ENCODE assay signal across 8 cellular contexts in genomic region chr11:78000193-78000592, GRCh38. TPM values are rescaled to one million over a fixed set of nuclear protein-coding genes. Genes with fewer than 3 reads are reported as not detected.
DNase-seq lines count a peak whose midpoint lies in the region; ATAC-seq, FAIRE-seq and TF ChIP-seq lines count a peak whose summit lies in the region.

No MANE protein-coding gene starts in this region.

- H3K9me3 ChIP-seq in A549 (no peaks in the 10 kb centered on the region), osteoblast (ENCODE audit: low read depth, low read length) (no peaks in the 10 kb centered on the region)

- WGBS in A549 (ENCODE audit: missing lambda C conversion rate) = 0% methylated on average over 1 of the region's 1 CpG

- H3K27ac ChIP-seq in A549 = no peak overlapping the region
- H3K27ac ChIP-seq in osteoblast (ENCODE audit: low read depth, low read length) = no peak overlapping the region

- TF ChIP-seq RAD21 in A549 (conservative IDR thresholded peaks at IDR 0.05 in 1 of 2, IDR thresholded peaks at IDR 0.05 in 1 of 2) (peak; percentile 56 to 59), Ishikawa (IDR thresholded peaks at IDR 0.05; ENCODE audit: low read depth) (peak; percentile 62)

- H3K4me2 ChIP-seq in A549 = no peak overlapping the region
- no peak overlapping the region for H3K4me2 ChIP-seq in osteoblast (ENCODE audit: insufficient read depth, low read length)

- no peaks in the 10 kb centered on the region for H3K36me3 ChIP-seq in osteoblast (ENCODE audit: insufficient read depth, low read length)

- TF ChIP-seq POLR2A in A549 (IDR thresholded peaks at IDR 0.05; ENCODE audit: low read length) = no peak
- TF ChIP-seq POLR2A in GM12892 (IDR thresholded peaks at IDR 0.05; ENCODE audit: low read depth, low read length) = no peak

- POLR2A ChIA-PET in A549 (lab: Yijun Ruan, JAX) = no interaction called here

- TF ChIP-seq CTCF in A549 (IDR thresholded peaks at IDR 0.05) (peak; percentile 78), osteoblast (IDR thresholded peaks at IDR 0.05; ENCODE audit: extremely low read depth, low read depth, low read length) (peak; percentile 78)

- H4K20me1 ChIP-seq in osteoblast (ENCODE audit: insufficient read depth, low read length) = no peaks in the 10 kb centered on the region

- H3K4me3 ChIP-seq in A549 (no peak overlapping the region), osteoblast (ENCODE audit: insufficient read depth, low read length) (no peak overlapping the region)

- no peak for FAIRE-seq in A549 (lab: Jason Lieb, UNC)
- FAIRE-seq in GM12892 (lab: Jason Lieb, UNC) = peak; percentile 90

- no peak overlapping the region for H2AFZ ChIP-seq in osteoblast (ENCODE audit: low read length)

- DNase-seq in A549 (ENCODE audit: low read depth in 1 of 2, low spot score in 1 of 2) (peak; percentile 43 to 72), GM12892 (ENCODE audit: insufficient read length) (no peak), NOMO-1 treated with DMSO at 0.1 percent for 48 hours (lab: John Stamatoyannopoulos, UW; ENCODE audit: unreplicated experiment) (peak; percentile 62), fibroblast of the conjunctiva (ENCODE audit: low read depth) (peak; percentile 68), osteoblast (ENCODE audit: insufficient read length, low spot score, missing footprints) (peak; percentile 54), GM19240 (ENCODE audit: insufficient read length, low spot score) (no peak)
- DNase-seq in activated T-cell treated with anti-CD3 and anti-CD28 coated beads, Interleukin-2, amount 50 U/mL, for 48 hours = peak; percentile 58 to 63

- H3K79me2 ChIP-seq in osteoblast (ENCODE audit: insufficient read depth, low read length) = no peaks in the 10 kb centered on the region

- TF ChIP-seq EP300 in A549 (IDR thresholded peaks at IDR 0.05) (no peak), Ishikawa (IDR thresholded peaks at IDR 0.05; ENCODE audit: borderline replicate concordance) (no peak)

- ATAC-seq in A549 = peak; percentile 95

- H3K4me1 ChIP-seq in A549 = 0 out of 3 replicates have a peak, but pooled peaks cover 3% of the 10 kb centered on the region
- peaks cover 2% of the 10 kb centered on the region for H3K4me1 ChIP-seq in osteoblast (ENCODE audit: insufficient read depth, low read length)

- CTCF ChIA-PET in A549 (lab: Yijun Ruan, JAX) = interaction anchor here (0.7 to 5.9 kb wide), 20 partner anchors 8 to 261 kb away, joined by 3 to 47 read pairs (median 6); no protein-coding TSS in a partner anchor

- H3K27me3 ChIP-seq in osteoblast (ENCODE audit: insufficient read depth, low read length) = no peaks in the 10 kb centered on the region

TF ChIP-seq in A549, 52 proteins besides CTCF, POLR2A, EP300 and RAD21:
- no peak for TF ChIP-seq RCOR1 (IDR thresholded peaks at IDR 0.05; ENCODE audit: low read depth, low read length)
- no peak for TF ChIP-seq FOXS1 (CRISPR knock-in tag; IDR thresholded peaks at IDR 0.05)
- peak; percentile 77 for TF ChIP-seq SMC3 (IDR thresholded peaks at IDR 0.05)
TF ChIP-seq in A549: peak in this region for 1.

TF ChIP-seq in Ishikawa, 13 proteins besides CTCF, POLR2A, EP300 and RAD21:
- TF ChIP-seq YY1 (IDR thresholded peaks at IDR 0.05; ENCODE audit: low read depth) = no peak
- TF ChIP-seq ZBTB7A (IDR thresholded peaks at IDR 0.05; ENCODE audit: low read depth) = no peak
- TF ChIP-seq, protein P1, sequence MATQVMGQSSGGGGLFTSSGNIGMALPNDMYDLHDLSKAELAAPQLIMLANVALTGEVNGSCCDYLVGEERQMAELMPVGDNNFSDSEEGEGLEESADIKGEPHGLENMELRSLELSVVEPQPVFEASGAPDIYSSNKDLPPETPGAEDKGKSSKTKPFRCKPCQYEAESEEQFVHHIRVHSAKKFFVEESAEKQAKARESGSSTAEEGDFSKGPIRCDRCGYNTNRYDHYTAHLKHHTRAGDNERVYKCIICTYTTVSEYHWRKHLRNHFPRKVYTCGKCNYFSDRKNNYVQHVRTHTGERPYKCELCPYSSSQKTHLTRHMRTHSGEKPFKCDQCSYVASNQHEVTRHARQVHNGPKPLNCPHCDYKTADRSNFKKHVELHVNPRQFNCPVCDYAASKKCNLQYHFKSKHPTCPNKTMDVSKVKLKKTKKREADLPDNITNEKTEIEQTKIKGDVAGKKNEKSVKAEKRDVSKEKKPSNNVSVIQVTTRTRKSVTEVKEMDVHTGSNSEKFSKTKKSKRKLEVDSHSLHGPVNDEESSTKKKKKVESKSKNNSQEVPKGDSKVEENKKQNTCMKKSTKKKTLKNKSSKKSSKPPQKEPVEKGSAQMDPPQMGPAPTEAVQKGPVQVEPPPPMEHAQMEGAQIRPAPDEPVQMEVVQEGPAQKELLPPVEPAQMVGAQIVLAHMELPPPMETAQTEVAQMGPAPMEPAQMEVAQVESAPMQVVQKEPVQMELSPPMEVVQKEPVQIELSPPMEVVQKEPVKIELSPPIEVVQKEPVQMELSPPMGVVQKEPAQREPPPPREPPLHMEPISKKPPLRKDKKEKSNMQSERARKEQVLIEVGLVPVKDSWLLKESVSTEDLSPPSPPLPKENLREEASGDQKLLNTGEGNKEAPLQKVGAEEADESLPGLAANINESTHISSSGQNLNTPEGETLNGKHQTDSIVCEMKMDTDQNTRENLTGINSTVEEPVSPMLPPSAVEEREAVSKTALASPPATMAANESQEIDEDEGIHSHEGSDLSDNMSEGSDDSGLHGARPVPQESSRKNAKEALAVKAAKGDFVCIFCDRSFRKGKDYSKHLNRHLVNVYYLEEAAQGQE (IDR thresholded peaks at IDR 0.05; ENCODE audit: low read depth) = no peak
- no peak for TF ChIP-seq TAF1 (IDR thresholded peaks at IDR 0.05; ENCODE audit: low read depth)
- TF ChIP-seq NFIC (IDR thresholded peaks at IDR 0.05) = no peak
- TF ChIP-seq TEAD4 (IDR thresholded peaks at IDR 0.05) = no peak
- no peak for TF ChIP-seq TCF12 (IDR thresholded peaks at IDR 0.05; ENCODE audit: low read depth)
- no peak for TF ChIP-seq EGR1 (IDR thresholded peaks at IDR 0.05)
- TF ChIP-seq FOXM1 (IDR thresholded peaks at IDR 0.05; ENCODE audit: borderline replicate concordance, low read depth) = no peak
- TF ChIP-seq CEBPB (IDR thresholded peaks at IDR 0.05) = no peak
- TF ChIP-seq, protein P2, sequence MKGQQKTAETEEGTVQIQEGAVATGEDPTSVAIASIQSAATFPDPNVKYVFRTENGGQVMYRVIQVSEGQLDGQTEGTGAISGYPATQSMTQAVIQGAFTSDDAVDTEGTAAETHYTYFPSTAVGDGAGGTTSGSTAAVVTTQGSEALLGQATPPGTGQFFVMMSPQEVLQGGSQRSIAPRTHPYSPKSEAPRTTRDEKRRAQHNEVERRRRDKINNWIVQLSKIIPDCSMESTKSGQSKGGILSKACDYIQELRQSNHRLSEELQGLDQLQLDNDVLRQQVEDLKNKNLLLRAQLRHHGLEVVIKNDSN (IDR thresholded peaks at IDR 0.05) = no peak
- TF ChIP-seq, protein P3, sequence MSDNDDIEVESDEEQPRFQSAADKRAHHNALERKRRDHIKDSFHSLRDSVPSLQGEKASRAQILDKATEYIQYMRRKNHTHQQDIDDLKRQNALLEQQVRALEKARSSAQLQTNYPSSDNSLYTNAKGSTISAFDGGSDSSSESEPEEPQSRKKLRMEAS (IDR thresholded peaks at IDR 0.05) = no peak

RNA-seq across cellular contexts. Expression of gene INTS4, which starts 5.7 kb away (rescaled TPM):
- polyA plus RNA-seq in A549 (2011; rRNA removed) (35.3 and 39.4 TPM in 2 replicates), A549 (2017; fragmentation: RNase III; extraction: RNeasy Plus Mini Kit Qiagen cat#74134 plus additional on column Dnase treatment) (20.2 to 23.2 TPM (median 22.0 TPM) in 3 replicates)
- polyA plus RNA-seq in A549 (2012; cell fraction: cytosol; rRNA removed) = 18.4 and 18.7 TPM in 2 replicates
- 50.0 and 56.8 TPM in 2 replicates for polyA plus RNA-seq in A549 (2012; cell fraction: nucleus; rRNA removed)
- polyA minus RNA-seq in A549 (2011; rRNA and poly(A)+ RNA removed) = 47.0 and 55.2 TPM in 2 replicates
- 30.1 TPM for polyA plus RNA-seq in GM12892 (2012; ENCODE audit: missing spikeins)
- 35.8 and 43.6 TPM in 2 replicates for total RNA-seq in osteoblast

RNA-seq across cellular contexts. Expression of gene KCTD14, which starts 22.9 kb away (rescaled TPM):
- polyA plus RNA-seq in A549 (2011; rRNA removed) (3.2 and 3.6 TPM in 2 replicates), A549 (2017; fragmentation: RNase III; extraction: RNeasy Plus Mini Kit Qiagen cat#74134 plus additional on column Dnase treatment) (2.4 to 2.7 TPM (median 2.6 TPM) in 3 replicates)
- polyA plus RNA-seq in A549 (2012; cell fraction: cytosol; rRNA removed) = 2.6 and 2.8 TPM in 2 replicates
- 0.92 and 1.0 TPM in 2 replicates for polyA plus RNA-seq in A549 (2012; cell fraction: nucleus; rRNA removed)
- 1.6 and 3.2 TPM in 2 replicates for polyA minus RNA-seq in A549 (2011; rRNA and poly(A)+ RNA removed)
- polyA plus RNA-seq in GM12892 (2012; ENCODE audit: missing spikeins) = 0.19 TPM
- 0.29 and 0.36 TPM in 2 replicates for total RNA-seq in osteoblast

Comparison
In these comparisons a context has a peak if more than half of its experiments do, and no peak if none do; other contexts are left out.
1. DNase-seq: peak in A549 (2 of 2), NOMO-1 treated with DMSO at 0.1 percent for 48 hours (single experiment), activated T-cell treated with anti-CD3 and anti-CD28 coated beads, Interleukin-2, amount 50 U/mL, for 48 hours (2 of 2), fibroblast of the conjunctiva (single experiment) and osteoblast (single experiment); none in GM12892 (single experiment) and GM19240 (single experiment).